In genomic region chr22:20867179-20868099, GRCh38 we compare ENCODE assay signal across 8 cellular contexts. TPM values are rescaled to one million over a fixed set of nuclear protein-coding genes. Genes with fewer than 3 reads are reported as not detected.
A peak's percentile ranks its signal among the peaks of the same experiment; 100 is the strongest.
DNase-seq lines count a peak whose midpoint lies in the region; ATAC-seq, FAIRE-seq and TF ChIP-seq lines count a peak whose summit lies in the region.

No MANE protein-coding gene starts in this region.

- TF ChIP-seq CTCF in body of pancreas (IDR thresholded peaks at IDR 0.05) (no peak), testis (IDR thresholded peaks at IDR 0.05) (no peak)

- peaks cover 5% of the 10 kb centered on the region for H3K36me3 Mint-ChIP-seq in activated CD4-positive, alpha-beta T cell treated with anti-CD3 and anti-CD28 coated beads for 36 hours (ENCODE audit: low read depth)

- CTCF ChIA-PET in activated CD4-positive, alpha-beta T cell treated with anti-CD3 and anti-CD28 coated beads for 36 hours (lab: Charles Lee), result interaction anchor here (0.6 to 0.9 kb wide), 2 partner anchors 18 to 717 kb away, joined by 4 read pairs; no protein-coding TSS in a partner anchor

- H3K27ac ChIP-seq in body of pancreas (peak overlapping the region in 3 of 4 donors; percentile 41 to 82 (median 68)), testis (peak overlapping the region; percentile 68 to 72)

- no peak overlapping the region for H3K4me3 ChIP-seq in body of pancreas
- no peak overlapping the region for H3K4me3 ChIP-seq in testis

- no peak for FAIRE-seq in H54 (lab: Jason Lieb, UNC)

- H3K4me1 Mint-ChIP-seq in activated CD4-positive, alpha-beta T cell treated with anti-CD3 and anti-CD28 coated beads for 36 hours, result peaks cover 6% of the 10 kb centered on the region

- POLR2A ChIA-PET in activated CD4-positive, alpha-beta T cell treated with anti-CD3 and anti-CD28 coated beads for 36 hours (lab: Charles Lee), result no interaction called here

- peaks cover 16% of the 10 kb centered on the region for H3K4me1 ChIP-seq in body of pancreas
- H3K4me1 ChIP-seq in testis, result peaks cover 21% of the 10 kb centered on the region

- no peak overlapping the region for H3K27ac Mint-ChIP-seq in activated CD4-positive, alpha-beta T cell treated with anti-CD3 and anti-CD28 coated beads for 36 hours

- TF ChIP-seq POLR2A in body of pancreas (IDR thresholded peaks at IDR 0.05), result peak in 2 of 3 donors; percentile 21 to 51
- TF ChIP-seq POLR2A in testis (IDR thresholded peaks at IDR 0.05), result no peak
- no peak for TF ChIP-seq POLR2A in H54 (IDR thresholded peaks at IDR 0.05; ENCODE audit: low read depth, low read length)

- peak; percentile 49 for ATAC-seq in activated CD4-positive, alpha-beta T cell treated with anti-CD3 and anti-CD28 coated beads for 36 hours
- ATAC-seq in body of pancreas, result peak; percentile 72

- intact Hi-C loops in activated CD4-positive, alpha-beta T cell treated with anti-CD3 and anti-CD28 coated beads for 36 hours (cut with DNase I, micrococcal nuclease), result no loop called here
- intact Hi-C loops in body of pancreas (cut with DNase I), result no loop called here
- intact Hi-C loops in testis (cut with DNase I; ENCODE audit: low total_unique reads), result no loop called here

- WGBS in body of pancreas, 2 donors, result 51 to 55% methylated on average over 10 to 11 of the region's 12 CpGs
- WGBS in testis, 2 donors, result 62 to 73% methylated on average over 9 to 12 of the region's 12 CpGs

- no peaks in the 10 kb centered on the region for H3K27me3 ChIP-seq in body of pancreas
- no peaks in the 10 kb centered on the region for H3K27me3 ChIP-seq in testis

- no peak for DNase-seq in activated CD4-positive, alpha-beta T cell treated with anti-CD3 and anti-CD28 coated beads for 36 hours
- no peak for DNase-seq in activated CD4-positive, alpha-beta T cell treated with anti-CD3 and anti-CD28 coated beads, Interleukin-2, amount 50 U/mL, for 48 hours
- peak in 3 of 4 donors; percentile 34 to 73 (median 35) for DNase-seq in body of pancreas
- DNase-seq in left kidney (ENCODE audit: low read depth, low spot score), result peak; percentile 80
- DNase-seq in testis, result peak; percentile 67
- no peak for DNase-seq in DMS79 treated with DMSO at 0.1 percent for 48 hours (lab: John Stamatoyannopoulos, UW)
- DNase-seq in H54 (ENCODE audit: insufficient read length, low spot score), result no peak
- no peak for DNase-seq in NCI-H2227 treated with DMSO at 0.1 percent for 48 hours (lab: John Stamatoyannopoulos, UW)

- no peaks in the 10 kb centered on the region for H3K9me3 Mint-ChIP-seq in activated CD4-positive, alpha-beta T cell treated with anti-CD3 and anti-CD28 coated beads for 36 hours (ENCODE audit: low read depth)

- H3K27me3 Mint-ChIP-seq in activated CD4-positive, alpha-beta T cell treated with anti-CD3 and anti-CD28 coated beads for 36 hours, result no peaks in the 10 kb centered on the region

- no peak overlapping the region for H3K4me3 Mint-ChIP-seq in activated CD4-positive, alpha-beta T cell treated with anti-CD3 and anti-CD28 coated beads for 36 hours

- H3K36me3 ChIP-seq in body of pancreas (replicated peaks in 1 of 2; ENCODE audit: insufficient read depth in 1 of 2, low read depth in 2 of 2) (peaks cover 0 to 2% of the 10 kb centered on the region in 2 donors), testis (ENCODE audit: low read depth, missing control alignments) (no peaks in the 10 kb centered on the region)

- H3K9me3 ChIP-seq in body of pancreas (no peaks in the 10 kb centered on the region), testis (no peaks in the 10 kb centered on the region)

RNA-seq across cellular contexts. Expression of gene SNAP29, which starts 8.6 kb away (rescaled TPM):
- 10 to 100 TPM; 22.8 to 33.8 TPM for total RNA-seq in activated CD4-positive, alpha-beta T cell treated with anti-CD3 and anti-CD28 coated beads for 36 hours
- total RNA-seq in body of pancreas (1 to 10 TPM; 7.6 to 9.6 TPM), testis (10 to 100 TPM; 41.8 to 47.7 TPM)
- polyA plus RNA-seq in testis (ENCODE audit: insufficient read depth, low read depth, low replicate concordance), result 127 TPM

RNA-seq across cellular contexts. Expression of gene PI4KA, which starts 8.8 kb away (rescaled TPM):
- total RNA-seq in activated CD4-positive, alpha-beta T cell treated with anti-CD3 and anti-CD28 coated beads for 36 hours, result 10 to 100 TPM; 52.8 TPM
- total RNA-seq in body of pancreas (10 to 100 TPM; 42.5 to 47.2 TPM), testis (100 to 1,000 TPM; 140 to 196 TPM)
- 124 TPM for polyA plus RNA-seq in testis (ENCODE audit: insufficient read depth, low read depth, low replicate concordance)

RNA-seq across cellular contexts. Expression of gene CRKL, which starts 49.8 kb away (rescaled TPM):
- 10 to 100 TPM; 80.8 to 92.0 TPM for total RNA-seq in activated CD4-positive, alpha-beta T cell treated with anti-CD3 and anti-CD28 coated beads for 36 hours
- total RNA-seq in body of pancreas (10 to 100 TPM; 18.2 to 25.4 TPM), testis (10 to 100 TPM; 47.5 to 60.2 TPM)
- polyA plus RNA-seq in testis (ENCODE audit: insufficient read depth, low read depth, low replicate concordance), result 31.9 TPM

Comparison
In these comparisons a context has a peak if more than half of its experiments do, and no peak if none do; other contexts are left out.
1. DNase-seq: peak in body of pancreas (3 of 4), left kidney (single experiment) and testis (single experiment); none in activated CD4-positive, alpha-beta T cell treated with anti-CD3 and anti-CD28 coated beads for 36 hours (single experiment), activated CD4-positive, alpha-beta T cell treated with anti-CD3 and anti-CD28 coated beads, Interleukin-2, amount 50 U/mL, for 48 hours (0 of 2), DMS79 treated with DMSO at 0.1 percent for 48 hours (single experiment), H54 (single experiment) and NCI-H2227 treated with DMSO at 0.1 percent for 48 hours (single experiment).
2. POLR2A ChIP-seq: peak in body of pancreas (2 of 3); none in testis (single experiment) and H54 (single experiment).